ENCODE assay signal across 24 cellular contexts in the genomic region with DNA sequence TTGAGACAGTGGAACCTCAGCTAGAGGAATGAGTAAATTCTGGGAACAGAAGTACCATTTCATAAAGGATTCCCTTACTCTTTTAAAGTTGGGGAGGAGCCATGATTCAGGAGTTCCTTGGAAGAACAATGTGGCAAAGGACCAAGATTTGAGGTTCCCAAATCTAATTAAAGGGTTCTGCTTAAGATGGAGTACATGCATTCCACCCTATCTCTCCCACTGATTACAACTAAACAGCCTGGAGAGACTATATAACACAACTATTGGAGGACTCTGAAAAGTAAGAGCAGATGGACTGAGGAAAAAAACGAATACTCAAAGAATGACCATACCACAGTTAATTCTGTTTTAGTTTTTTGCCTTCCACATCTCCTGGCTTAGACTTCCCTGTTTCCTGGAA.
"Had no signal": no experiment of that assay in that cellular context is flagged by ENCODE, and none has a peak within 500 bp of the region (broad histone marks: within the 10 kb centered on the region; RNA-seq: fewer than 3 reads in every experiment).

No MANE protein-coding gene starts in this region.

- H3K27me3 ChIP-seq: colonic mucosa, dorsolateral prefrontal cortex, esophagus muscularis mucosa, esophagus squamous epithelium, foreskin keratinocyte, gastrocnemius medialis, gastroesophageal sphincter, heart left ventricle, heart right ventricle had no signal

- H3K9me3 ChIP-seq: colonic mucosa, gastrocnemius medialis had no signal

- H3K27ac ChIP-seq: colonic mucosa, coronary artery, epithelial cell of prostate, esophagus muscularis mucosa, esophagus squamous epithelium, foreskin keratinocyte, gastrocnemius medialis, gastroesophageal sphincter, heart left ventricle, heart right ventricle had no signal

- ATAC-seq: effector memory CD8-positive, alpha-beta T cell; esophagus mucosa; foreskin keratinocyte; gastrocnemius medialis; gastroesophageal sphincter; heart left ventricle; heart right ventricle had no signal

- H3K4me1 ChIP-seq: colonic mucosa, esophagus muscularis mucosa, esophagus squamous epithelium, foreskin keratinocyte, gastrocnemius medialis, gastroesophageal sphincter, heart left ventricle, heart right ventricle had no signal

- H3K4me3 ChIP-seq: colonic mucosa, coronary artery, dorsolateral prefrontal cortex, esophagus muscularis mucosa, esophagus squamous epithelium, gastrocnemius medialis, gastroesophageal sphincter, heart left ventricle, heart right ventricle had no signal

- DNase-seq: colonic mucosa; cortex of kidney; dermis blood vessel endothelial cell; dorsolateral prefrontal cortex; effector CD4-positive, alpha-beta T cell; effector CD8-positive, alpha-beta T cell; effector memory CD4-positive, alpha-beta T cell; effector memory CD8-positive, alpha-beta T cell; endodermal cell; erythroblast; esophagus squamous epithelium; foreskin fibroblast; foreskin keratinocyte; foreskin melanocyte; gastrocnemius medialis; glutamatergic neuron; head of caudate nucleus; heart left ventricle; heart right ventricle had no signal

- H3K36me3 ChIP-seq: colonic mucosa had no signal
